Comparison of ENCODE assay signal across 2 cellular contexts in the genomic region with DNA sequence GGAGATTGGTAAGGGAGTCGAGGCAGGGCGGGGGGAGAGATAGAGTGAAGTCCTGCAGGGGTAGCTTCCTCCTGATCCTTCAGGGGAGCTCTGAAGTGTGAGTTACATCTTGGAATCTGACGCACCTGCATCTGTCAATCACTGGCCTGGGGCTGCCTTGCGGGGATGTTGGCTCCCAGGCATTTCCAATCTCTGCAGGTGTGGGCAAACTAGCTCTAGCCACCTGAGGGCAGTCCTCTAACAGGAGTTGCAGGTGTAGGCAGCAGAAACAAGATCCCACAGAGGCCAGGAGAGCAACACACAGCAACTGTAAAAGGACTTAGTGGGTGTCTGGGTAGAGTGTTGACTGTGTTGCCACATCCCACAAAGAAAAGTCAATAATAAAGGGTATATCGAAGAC.
TF ChIP-seq lines count a peak whose summit lies in the region.

No MANE protein-coding gene starts in this region.

TF ChIP-seq in Ishikawa, 13 proteins besides CTCF, POLR2A, EP300 and RAD21 (continued from another document):
- no peak for TF ChIP-seq TEAD4 (IDR thresholded peaks at IDR 0.05)
- no peak for TF ChIP-seq TCF12 (IDR thresholded peaks at IDR 0.05; ENCODE audit: low read depth)
- no peak for TF ChIP-seq TAF1 (IDR thresholded peaks at IDR 0.05; ENCODE audit: low read depth)
- TF ChIP-seq FOXM1 (IDR thresholded peaks at IDR 0.05; ENCODE audit: borderline replicate concordance, low read depth), result no peak
- TF ChIP-seq, protein P1, sequence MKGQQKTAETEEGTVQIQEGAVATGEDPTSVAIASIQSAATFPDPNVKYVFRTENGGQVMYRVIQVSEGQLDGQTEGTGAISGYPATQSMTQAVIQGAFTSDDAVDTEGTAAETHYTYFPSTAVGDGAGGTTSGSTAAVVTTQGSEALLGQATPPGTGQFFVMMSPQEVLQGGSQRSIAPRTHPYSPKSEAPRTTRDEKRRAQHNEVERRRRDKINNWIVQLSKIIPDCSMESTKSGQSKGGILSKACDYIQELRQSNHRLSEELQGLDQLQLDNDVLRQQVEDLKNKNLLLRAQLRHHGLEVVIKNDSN (IDR thresholded peaks at IDR 0.05), result no peak
- TF ChIP-seq, protein P2, sequence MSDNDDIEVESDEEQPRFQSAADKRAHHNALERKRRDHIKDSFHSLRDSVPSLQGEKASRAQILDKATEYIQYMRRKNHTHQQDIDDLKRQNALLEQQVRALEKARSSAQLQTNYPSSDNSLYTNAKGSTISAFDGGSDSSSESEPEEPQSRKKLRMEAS (IDR thresholded peaks at IDR 0.05), result no peak
- no peak for TF ChIP-seq NFIC (IDR thresholded peaks at IDR 0.05)
- TF ChIP-seq CREB1 (IDR thresholded peaks at IDR 0.05; ENCODE audit: low read depth), result no peak
- no peak for TF ChIP-seq EGR1 (IDR thresholded peaks at IDR 0.05)

TF ChIP-seq in GM12878, 131 proteins besides CTCF, POLR2A, EP300 and RAD21 (continued from another document):
- TF ChIP-seq, protein P3, sequence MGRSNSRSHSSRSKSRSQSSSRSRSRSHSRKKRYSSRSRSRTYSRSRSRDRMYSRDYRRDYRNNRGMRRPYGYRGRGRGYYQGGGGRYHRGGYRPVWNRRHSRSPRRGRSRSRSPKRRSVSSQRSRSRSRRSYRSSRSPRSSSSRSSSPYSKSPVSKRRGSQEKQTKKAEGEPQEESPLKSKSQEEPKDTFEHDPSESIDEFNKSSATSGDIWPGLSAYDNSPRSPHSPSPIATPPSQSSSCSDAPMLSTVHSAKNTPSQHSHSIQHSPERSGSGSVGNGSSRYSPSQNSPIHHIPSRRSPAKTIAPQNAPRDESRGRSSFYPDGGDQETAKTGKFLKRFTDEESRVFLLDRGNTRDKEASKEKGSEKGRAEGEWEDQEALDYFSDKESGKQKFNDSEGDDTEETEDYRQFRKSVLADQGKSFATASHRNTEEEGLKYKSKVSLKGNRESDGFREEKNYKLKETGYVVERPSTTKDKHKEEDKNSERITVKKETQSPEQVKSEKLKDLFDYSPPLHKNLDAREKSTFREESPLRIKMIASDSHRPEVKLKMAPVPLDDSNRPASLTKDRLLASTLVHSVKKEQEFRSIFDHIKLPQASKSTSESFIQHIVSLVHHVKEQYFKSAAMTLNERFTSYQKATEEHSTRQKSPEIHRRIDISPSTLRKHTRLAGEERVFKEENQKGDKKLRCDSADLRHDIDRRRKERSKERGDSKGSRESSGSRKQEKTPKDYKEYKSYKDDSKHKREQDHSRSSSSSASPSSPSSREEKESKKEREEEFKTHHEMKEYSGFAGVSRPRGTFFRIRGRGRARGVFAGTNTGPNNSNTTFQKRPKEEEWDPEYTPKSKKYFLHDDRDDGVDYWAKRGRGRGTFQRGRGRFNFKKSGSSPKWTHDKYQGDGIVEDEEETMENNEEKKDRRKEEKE (IDR thresholded peaks at IDR 0.05), result no peak
- TF ChIP-seq RUNX3 (IDR thresholded peaks at IDR 0.05; ENCODE audit: low read length) (no peak), SMC3 (IDR thresholded peaks at IDR 0.05; ENCODE audit: borderline replicate concordance, low read length) (0 out of 2 replicates have a peak, but pooled peaks have one; percentile 3), RCOR1 (conservative IDR thresholded peaks at IDR 0.05; ENCODE audit: low read depth, low read length) (no peak), BHLHE40 (IDR thresholded peaks at IDR 0.05; ENCODE audit: borderline replicate concordance in 1 of 2, low read depth in 2 of 2, low read length in 1 of 2) (no peak), BCL11A (IDR thresholded peaks at IDR 0.05; ENCODE audit: low read depth, low read length) (no peak), MEF2B (IDR thresholded peaks at IDR 0.05; ENCODE audit: partially characterized antibody, poor library complexity, severe bottlenecking) (no peak)
- TF ChIP-seq, protein P4, sequence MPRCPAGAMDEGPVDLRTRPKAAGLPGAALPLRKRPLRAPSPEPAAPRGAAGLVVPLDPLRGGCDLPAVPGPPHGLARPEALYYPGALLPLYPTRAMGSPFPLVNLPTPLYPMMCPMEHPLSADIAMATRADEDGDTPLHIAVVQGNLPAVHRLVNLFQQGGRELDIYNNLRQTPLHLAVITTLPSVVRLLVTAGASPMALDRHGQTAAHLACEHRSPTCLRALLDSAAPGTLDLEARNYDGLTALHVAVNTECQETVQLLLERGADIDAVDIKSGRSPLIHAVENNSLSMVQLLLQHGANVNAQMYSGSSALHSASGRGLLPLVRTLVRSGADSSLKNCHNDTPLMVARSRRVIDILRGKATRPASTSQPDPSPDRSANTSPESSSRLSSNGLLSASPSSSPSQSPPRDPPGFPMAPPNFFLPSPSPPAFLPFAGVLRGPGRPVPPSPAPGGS (IDR thresholded peaks at IDR 0.05; ENCODE audit: borderline replicate concordance, insufficient read depth, low read depth, low read length, poor library complexity, severe bottlenecking), result no peak
